In genomic region chr21:37075214-37075770, GRCh38 we compare ENCODE assay signal across 13 cellular contexts. TPM values are rescaled to one million over a fixed set of nuclear protein-coding genes. Genes with fewer than 3 reads are reported as not detected.
A peak's percentile ranks its signal among the peaks of the same experiment; 100 is the strongest.
DNase-seq lines count a peak whose midpoint lies in the region; ATAC-seq and TF ChIP-seq lines count a peak whose summit lies in the region.
"Had no signal": no experiment of that assay in that cellular context is flagged by ENCODE, and none has a peak within 500 bp of the region (broad histone marks: within the 10 kb centered on the region; RNA-seq: fewer than 3 reads in every experiment).

No MANE protein-coding gene starts in this region.

- DNase-seq in SIG-M5 treated with dmso at 0.1 percent for 504 hours (lab: John Stamatoyannopoulos, UW; ENCODE audit: unreplicated experiment) = peak; percentile 12
- no peak for DNase-seq in SIG-M5 (lab: John Stamatoyannopoulos, UW)
- no peak for DNase-seq in HFFc6
- DNase-seq in adipocyte (ENCODE audit: low read depth) = no peak
- DNase-seq in nephron progenitor cell = no peak
- DNase-seq in stimulated activated naive CD4-positive, alpha-beta T cell (lab: John Stamatoyannopoulos, UW) = no peak
- no peak for DNase-seq in NK-92 (lab: John Stamatoyannopoulos, UW; ENCODE audit: unreplicated experiment)
- DNase-seq in gastrocnemius medialis = no peak
- DNase-seq: ACHN, mesendoderm, NCI-H748 treated with DMSO at 0.1 percent for 48 hours had no signal

- no peaks in the 10 kb centered on the region for H3K36me3 ChIP-seq in adipocyte (ENCODE audit: control insufficient read depth, insufficient read depth, low read length, severe bottlenecking)
- no peaks in the 10 kb centered on the region for H3K36me3 ChIP-seq in gastrocnemius medialis
- H3K36me3 ChIP-seq: vagina had no signal

- no peak for ATAC-seq in gastrocnemius medialis
- ATAC-seq: sciatic nerve had no signal

- H3K4me1 ChIP-seq in adipocyte (ENCODE audit: control insufficient read depth, insufficient read depth, low read length) (peaks cover 21% of the 10 kb centered on the region), gastrocnemius medialis (peaks cover 17 to 29% of the 10 kb centered on the region in 2 donors)

- H3K27me3 Mint-ChIP-seq in HFFc6 (ENCODE audit: insufficient read depth) (peaks cover 4% of the 10 kb centered on the region; the same call in 1 of the 2 replicates), nephron progenitor cell (ENCODE audit: low read depth, poor library complexity) (no peaks in the 10 kb centered on the region)

- peaks cover 6% of the 10 kb centered on the region for H3K36me3 Mint-ChIP-seq in HFFc6 (ENCODE audit: low read depth)
- peaks cover 38% of the 10 kb centered on the region for H3K36me3 Mint-ChIP-seq in nephron progenitor cell (ENCODE audit: low read depth)

- TF ChIP-seq POLR2A in gastrocnemius medialis (IDR thresholded peaks at IDR 0.05) = no peak

- H3K4me1 Mint-ChIP-seq in HFFc6 (ENCODE audit: low read depth) = peaks cover 61% of the 10 kb centered on the region
- peaks cover 38% of the 10 kb centered on the region for H3K4me1 Mint-ChIP-seq in nephron progenitor cell

- peak overlapping the region; percentile 97 for H3K4me3 ChIP-seq in adipocyte (ENCODE audit: low read length)
- H3K4me3 ChIP-seq in gastrocnemius medialis = no peak overlapping the region

- TF ChIP-seq CTCF in HFFc6 (IDR thresholded peaks at IDR 0.05) = no peak
- TF ChIP-seq CTCF in nephron progenitor cell (IDR thresholded peaks at IDR 0.05) = no peak
- no peak for TF ChIP-seq CTCF in gastrocnemius medialis (IDR thresholded peaks at IDR 0.05 in 4 of 5, conservative IDR thresholded peaks at IDR 0.05 in 1 of 5)

- in situ Hi-C loops in gastrocnemius medialis (cut with MboI; ENCODE audit: low sequenced_read_pairs in 4 of 4) = no loop called here

- peaks cover 4% of the 10 kb centered on the region; the same call in 1 of the 2 replicates for H3K9me3 Mint-ChIP-seq in HFFc6
- H3K9me3 Mint-ChIP-seq in nephron progenitor cell = peaks cover 36% of the 10 kb centered on the region

- H3K9me3 ChIP-seq in adipocyte (ENCODE audit: control insufficient read depth, low read length) = no peaks in the 10 kb centered on the region
- H3K9me3 ChIP-seq in gastrocnemius medialis = no peaks in the 10 kb centered on the region
- H3K9me3 ChIP-seq: vagina had no signal

- H3K27ac ChIP-seq in gastrocnemius medialis = peak overlapping the region in 2 of 4 donors; percentile 7 to 14

- peak overlapping the region; percentile 100 for H3K4me3 Mint-ChIP-seq in HFFc6
- peak overlapping the region; percentile 95 for H3K4me3 Mint-ChIP-seq in nephron progenitor cell

- H3K27ac Mint-ChIP-seq in HFFc6 (no peak overlapping the region), nephron progenitor cell (no peak overlapping the region)

- peak overlapping the region; percentile 96 for H3K9ac ChIP-seq in adipocyte (ENCODE audit: low read length)

- H3K27me3 ChIP-seq in adipocyte (replicated peaks; ENCODE audit: control insufficient read depth, insufficient read depth, low read length) (no peaks in the 10 kb centered on the region), gastrocnemius medialis (no peaks in the 10 kb centered on the region)
- H3K27me3 ChIP-seq: vagina had no signal

- intact Hi-C loops in gastrocnemius medialis (cut with DNase I; ENCODE audit: low total_unique reads) = no loop called here

RNA-seq across cellular contexts. Expression of gene TTC3, which starts 2.2 kb away (rescaled TPM):
- total RNA-seq in HFFc6 (2021; fragmentation: NEBNext Ultra II Directional; extraction: Animal tissue kit (Norgen Biotek cat#: 25700)) = 100 to 1,000 TPM; 123 to 173 (median 134) TPM
- 10 to 100 TPM; 39.5 to 71.6 (median 44.1) TPM for total RNA-seq in gastrocnemius medialis

RNA-seq across cellular contexts. Expression of gene PIGP, which starts 2.4 kb away (rescaled TPM):
- 10 to 100 TPM; 24.8 to 33.8 (median 31.1) TPM for total RNA-seq in HFFc6 (2021; fragmentation: NEBNext Ultra II Directional; extraction: Animal tissue kit (Norgen Biotek cat#: 25700))
- total RNA-seq in gastrocnemius medialis = 10 to 100 TPM; 21.8 to 31.8 (median 25.5) TPM
